Comparison of ENCODE assay signal across 22 cellular contexts in the genomic region with DNA sequence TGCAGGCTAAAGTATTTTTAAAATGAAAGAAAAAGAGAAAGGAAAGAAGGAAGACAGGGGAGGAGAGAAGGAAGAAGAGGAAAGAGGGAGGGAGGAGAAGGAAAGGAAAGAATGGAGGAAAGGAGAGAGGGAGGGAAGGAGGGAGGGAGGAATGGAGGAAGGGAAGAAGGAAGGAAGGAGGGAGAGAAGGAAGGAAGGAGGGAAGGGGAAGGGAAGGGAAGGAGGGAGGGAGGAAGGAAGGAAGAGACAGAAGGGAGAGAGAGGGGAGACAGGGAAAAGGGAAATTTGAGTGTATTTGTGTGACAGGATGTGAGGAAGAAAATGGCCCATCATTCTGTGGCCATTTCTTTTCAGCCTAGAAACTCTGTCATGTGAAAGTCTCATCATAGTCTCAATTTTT. TPM values are rescaled to one million over a fixed set of nuclear protein-coding genes. Genes with fewer than 3 reads are reported as not detected.
DNase-seq lines count a peak whose midpoint lies in the region; ATAC-seq, FAIRE-seq and TF ChIP-seq lines count a peak whose summit lies in the region.
"Had no signal": no experiment of that assay in that cellular context is flagged by ENCODE, and none has a peak within 500 bp of the region (broad histone marks: within the 10 kb centered on the region; RNA-seq: fewer than 3 reads in every experiment).

No MANE protein-coding gene starts in this region.

- H3K27me3 ChIP-seq in HepG2 (ENCODE audit: control insufficient read depth in 1 of 2, insufficient read depth in 2 of 2, low read length in 2 of 2) (no peaks in the 10 kb centered on the region), right lobe of liver (no peaks in the 10 kb centered on the region), K562 (ENCODE audit: control insufficient read depth in 2 of 2, insufficient read depth in 2 of 2, low read length in 2 of 2) (no peaks in the 10 kb centered on the region), brain microvascular endothelial cell (replicated peaks) (no peaks in the 10 kb centered on the region)

- peak overlapping the region; percentile 84 for H3K27ac Mint-ChIP-seq in nephron progenitor cell
- H3K27ac Mint-ChIP-seq: CD14-positive monocyte; CD8-positive, alpha-beta T cell had no signal

- H3K36me3 ChIP-seq in HepG2 (replicated peaks in 1 of 2; ENCODE audit: control insufficient read depth in 1 of 2, insufficient read depth in 2 of 2, low read length in 2 of 2): no peaks in the 10 kb centered on the region
- H3K36me3 ChIP-seq in right lobe of liver: no peaks in the 10 kb centered on the region
- no peaks in the 10 kb centered on the region for H3K36me3 ChIP-seq in K562 (ENCODE audit: control insufficient read depth, insufficient read depth, low read length)
- H3K36me3 ChIP-seq in brain microvascular endothelial cell (replicated peaks): no peaks in the 10 kb centered on the region
- H3K36me3 ChIP-seq: HAP-1 had no signal

- H3K4me1 Mint-ChIP-seq in nephron progenitor cell: peaks cover 47% of the 10 kb centered on the region

- TF ChIP-seq POLR2A in HepG2 (IDR thresholded peaks at IDR 0.05; ENCODE audit: insufficient read depth in 1 of 2, low read depth in 2 of 2, low read length in 2 of 2) (no peak), right lobe of liver (IDR thresholded peaks at IDR 0.05) (no peak), K562 (conservative IDR thresholded peaks at IDR 0.05) (no peak)

- TF ChIP-seq RAD21 in HepG2 (CRISPR knock-in tag; IDR thresholded peaks at IDR 0.05): no peak
- no peak for TF ChIP-seq RAD21 in K562 (CRISPR knock-in tag; conservative IDR thresholded peaks at IDR 0.05 in 1 of 2, IDR thresholded peaks at IDR 0.05 in 1 of 2)

- no peaks in the 10 kb centered on the region for H4K20me1 ChIP-seq in HepG2 (ENCODE audit: insufficient read depth, low read length)
- H4K20me1 ChIP-seq in K562 (replicated peaks; ENCODE audit: control insufficient read depth, insufficient read depth, low read length): no peaks in the 10 kb centered on the region

- no peak for DNase-seq in HepG2 (ENCODE audit: low spot score)
- DNase-seq in right lobe of liver: no peak
- no peak for DNase-seq in K562 (ENCODE audit: extremely low read depth in 1 of 4, low spot score in 3 of 4)
- DNase-seq in nephron progenitor cell: no peak
- DNase-seq in brain microvascular endothelial cell: no peak
- DNase-seq in activated effector memory CD4-positive, alpha-beta T cell treated with anti-CD3 and anti-CD28 coated beads, Interleukin-2, amount 50 U/mL, for 16 hours: no peak
- DNase-seq: CD8-positive, alpha-beta T cell; COR-L47; DMS153; DMS79 treated with DMSO at 0.1 percent for 48 hours; EL; HFFc6 had no signal

- TF ChIP-seq EP300 in HepG2 (IDR thresholded peaks at IDR 0.05; ENCODE audit: low read depth in 2 of 2, low read length in 2 of 2) (no peak), HepG2 (CRISPR knock-in tag; IDR thresholded peaks at IDR 0.05; ENCODE audit: borderline replicate concordance) (no peak), K562 (IDR thresholded peaks at IDR 0.05; ENCODE audit: low read length) (no peak)

- H3K9me3 ChIP-seq in HepG2 (ENCODE audit: low read length) (no peaks in the 10 kb centered on the region), right lobe of liver (no peaks in the 10 kb centered on the region), K562 (replicated peaks; ENCODE audit: control insufficient read depth, insufficient read depth, low read depth, low read length) (no peaks in the 10 kb centered on the region)
- H3K9me3 ChIP-seq: HAP-1 had no signal

- peaks cover 3% of the 10 kb centered on the region for H3K27me3 Mint-ChIP-seq in nephron progenitor cell (ENCODE audit: low read depth, poor library complexity)

- POLR2A ChIA-PET in HepG2 (lab: Yijun Ruan, JAX) (no interaction called here), K562 (lab: Yijun Ruan, JAX) (no interaction called here)

- no peak overlapping the region for H3K27ac ChIP-seq in HepG2 (ENCODE audit: extremely low read length, insufficient read depth, low read length)
- H3K27ac ChIP-seq in right lobe of liver: no peak overlapping the region
- H3K27ac ChIP-seq in K562 (ENCODE audit: extremely low read depth, low read depth, low read length): no peak overlapping the region
- no peak overlapping the region for H3K27ac ChIP-seq in brain microvascular endothelial cell

- FAIRE-seq in HepG2 (lab: Jason Lieb, UNC) (no peak), K562 (lab: Jason Lieb, UNC) (no peak)
- FAIRE-seq: A204.1, D721Med, G401.6, GM12891, GM19239, H1, HTR-8/SVneo had no signal

- ATAC-seq in HepG2 (no peak), right lobe of liver (no peak), K562 (no peak), GM19397 (IDR thresholded peaks at IDR 0.05; ENCODE audit: unreplicated experiment) (no peak)
- ATAC-seq: CD8-positive, alpha-beta T cell had no signal

- H3K9ac ChIP-seq in HepG2 (ENCODE audit: insufficient read depth, low read depth, low read length): no peak overlapping the region
- H3K9ac ChIP-seq in K562 (ENCODE audit: insufficient read depth in 1 of 2, low read depth in 2 of 2, low read length in 2 of 2): no peak overlapping the region

- in situ Hi-C loops in HepG2 (cut with HindIII; ENCODE audit: extremely low pct_ligation_motif_present, low pct_unique_long_range_greater_than_20kb) (no loop called here), K562 (cut with MboI) (no loop called here), brain microvascular endothelial cell (cut with HindIII; ENCODE audit: low pct_ligation_motif_present, low sequenced_read_pairs) (no loop called here)

- CTCF ChIA-PET in HepG2 (lab: Yijun Ruan, JAX; ENCODE audit: low intra/inter-chr PET ratio, low total read pairs) (no interaction called here), K562 (lab: Yijun Ruan, JAX; ENCODE audit: low intra/inter-chr PET ratio) (no interaction called here)

- H3K4me3 Mint-ChIP-seq in nephron progenitor cell: no peak overlapping the region
- H3K4me3 Mint-ChIP-seq: CD14-positive monocyte; CD8-positive, alpha-beta T cell; HFFc6 had no signal

- BruUV-seq in HepG2 (replicated peaks; lab: Mats Ljungman, UMichigan) (no TSS peak), K562 (replicated peaks; lab: Mats Ljungman, UMichigan) (no TSS peak)

- H3K36me3 Mint-ChIP-seq in nephron progenitor cell (ENCODE audit: low read depth): no peaks in the 10 kb centered on the region
- H3K36me3 Mint-ChIP-seq: CD14-positive monocyte; CD8-positive, alpha-beta T cell had no signal

- intact Hi-C loops in HepG2 (cut with micrococcal nuclease; ENCODE audit: unreplicated experiment) (no loop called here), right lobe of liver (cut with DNase I) (no loop called here), K562 (cut with micrococcal nuclease) (no loop called here)

- H3K9me1 ChIP-seq in K562 (ENCODE audit: control insufficient read depth, insufficient read depth, low read length): no peaks in the 10 kb centered on the region

- H3K4me2 ChIP-seq in HepG2 (ENCODE audit: low read depth, low read length) (no peak overlapping the region), K562 (ENCODE audit: insufficient read depth, low read length) (no peak overlapping the region)

- no peaks in the 10 kb centered on the region for H3K4me1 ChIP-seq in HepG2 (ENCODE audit: insufficient read depth, low read length)
- H3K4me1 ChIP-seq in right lobe of liver: no peaks in the 10 kb centered on the region
- H3K4me1 ChIP-seq in K562 (replicated peaks in 1 of 2; ENCODE audit: control insufficient read depth in 2 of 2, insufficient read depth in 2 of 2, low read length in 2 of 2): no peaks in the 10 kb centered on the region; a peak in 2 of 5 replicates
- H3K4me1 ChIP-seq: HAP-1 had no signal

- TF ChIP-seq CTCF in HepG2 (CRISPR knock-in tag; IDR thresholded peaks at IDR 0.05): no peak
- TF ChIP-seq CTCF in right lobe of liver (IDR thresholded peaks at IDR 0.05): no peak
- no peak for TF ChIP-seq CTCF in K562 (IDR thresholded peaks at IDR 0.05 in 2 of 3, conservative IDR thresholded peaks at IDR 0.05 in 1 of 3; ENCODE audit: insufficient read depth in 2 of 3, low read depth in 1 of 3, low read length in 3 of 3)
- no peak for TF ChIP-seq CTCF in nephron progenitor cell (IDR thresholded peaks at IDR 0.05)
- no peak for TF ChIP-seq CTCF in brain microvascular endothelial cell (IDR thresholded peaks at IDR 0.05; ENCODE audit: low read depth, low read length, missing control alignments)

- H3K9me3 Mint-ChIP-seq in nephron progenitor cell: peaks cover 37% of the 10 kb centered on the region
- H3K9me3 Mint-ChIP-seq: CD8-positive, alpha-beta T cell; HFFc6 had no signal

- H2AFZ ChIP-seq in HepG2 (ENCODE audit: low read length) (no peak overlapping the region), K562 (ENCODE audit: low read depth, low read length) (no peak overlapping the region)

- H3K79me2 ChIP-seq in HepG2 (ENCODE audit: insufficient read depth, low read length): no peaks in the 10 kb centered on the region
- no peaks in the 10 kb centered on the region for H3K79me2 ChIP-seq in K562 (ENCODE audit: control insufficient read depth, insufficient read depth, low read length)

- H3K4me3 ChIP-seq in HepG2 (replicated peaks in 1 of 3; ENCODE audit: insufficient read depth in 1 of 3, low read depth in 2 of 3, low read length in 3 of 3) (no peak overlapping the region), right lobe of liver (no peak overlapping the region), K562 (no peak overlapping the region), brain microvascular endothelial cell (ENCODE audit: low read depth, low read length) (no peak overlapping the region)
- H3K4me3 ChIP-seq: HAP-1 had no signal

RNA-seq across cellular contexts. Expression of a gene that starts 14.9 kb away (rescaled TPM):
- total RNA-seq in HepG2 (2016; rRNA removed; fragmentation: Illumina TruSeq; extraction: Trizol): 0.40 and 0.69 TPM in 2 replicates
- not detected in 2 replicates for total RNA-seq in HepG2 (2016; cell fraction: cytosol; rRNA removed; fragmentation: Illumina TruSeq; extraction: Trizol; ENCODE audit: low read depth)
- total RNA-seq in HepG2 (2016; cell fraction: insoluble cytoplasmic fraction; rRNA removed; fragmentation: Illumina TruSeq; extraction: Trizol): 0.48 TPM in 1 of 2 replicates, not detected in the other
- total RNA-seq in HepG2 (2016; cell fraction: membrane; rRNA removed; fragmentation: Illumina TruSeq; extraction: Trizol): not detected in 2 replicates
- total RNA-seq in HepG2 (2016; cell fraction: nucleus; rRNA removed; fragmentation: Illumina TruSeq; extraction: Trizol): 0.44 and 0.87 TPM in 2 replicates
- polyA plus RNA-seq in HepG2 (2011; rRNA removed): 2.7 and 3.2 TPM in 2 replicates
- polyA plus RNA-seq in HepG2 (2011; cell fraction: cytosol; rRNA removed): 1.9 and 2.8 TPM in 2 replicates
- polyA plus RNA-seq in HepG2 (2011; cell fraction: nucleus; rRNA removed): 0.55 and 1.2 TPM in 2 replicates
- polyA plus RNA-seq in HepG2 (2012): 1.3 and 2.7 TPM in 2 replicates
- not detected in 2 replicates for polyA plus RNA-seq in HepG2 (2016; cell fraction: cytosol; fragmentation: Illumina TruSeq; extraction: Trizol; ENCODE audit: low read depth)
- polyA plus RNA-seq in HepG2 (2016; cell fraction: insoluble cytoplasmic fraction; fragmentation: Illumina TruSeq; extraction: Trizol; ENCODE audit: low read depth): 0.22 and 0.28 TPM in 2 replicates
- polyA plus RNA-seq in HepG2 (2016; cell fraction: membrane; fragmentation: Illumina TruSeq; extraction: Trizol; ENCODE audit: low read depth): not detected in 2 replicates
- 0.97 TPM in 1 of 2 replicates, not detected in the other for polyA plus RNA-seq in HepG2 (2016; cell fraction: nucleus; fragmentation: Illumina TruSeq; extraction: Trizol; ENCODE audit: insufficient read depth, low read depth)
- 2.1 and 2.4 TPM in 2 replicates for polyA minus RNA-seq in HepG2 (2011; rRNA and poly(A)+ RNA removed; ENCODE audit: low replicate concordance)
- 0.89 TPM in 1 of 2 replicates, not detected in the other for polyA minus RNA-seq in HepG2 (2011; cell fraction: cytosol; rRNA and poly(A)+ RNA removed)
- not detected in 2 replicates for polyA minus RNA-seq in HepG2 (2011; cell fraction: nucleus; rRNA and poly(A)+ RNA removed)
- total RNA-seq in right lobe of liver: not detected
- total RNA-seq in K562 (2011; cell fraction: chromatin; rRNA removed; ENCODE audit: low replicate concordance): 0.81 and 2.1 TPM in 2 replicates
- 1.3 and 3.0 TPM in 2 replicates for total RNA-seq in K562 (2011; cell fraction: nucleolus; rRNA removed)
- total RNA-seq in K562 (2011; cell fraction: nucleoplasm; rRNA removed): 1.3 TPM in 1 of 2 replicates, not detected in the other
- 1.3 and 2.2 TPM in 2 replicates for total RNA-seq in K562 (2014; rRNA removed)
- total RNA-seq in K562 (2014; rRNA removed; fragmentation: Illumina TruSeq; extraction: Trizol): 1.9 and 2.8 TPM in 2 replicates
- 1.7 and 1.9 TPM in 2 replicates for total RNA-seq in K562 (2015; rRNA removed; fragmentation: Illumina TruSeq; extraction: Trizol)
- total RNA-seq in K562 (2021): 1.00 and 1.3 TPM in 2 replicates
- polyA plus RNA-seq in K562 (2011; rRNA removed): 0.42 and 1.2 TPM in 2 replicates
- polyA plus RNA-seq in K562 (2011; cell fraction: cytosol; rRNA removed): 0.49 and 1.4 TPM in 2 replicates
- polyA plus RNA-seq in K562 (2011; cell fraction: nucleus; rRNA removed): 0.22 TPM in 1 of 2 replicates, not detected in the other
- polyA plus RNA-seq in K562 (2012): 1.2 and 3.8 TPM in 2 replicates
- 2.4 and 2.5 TPM in 2 replicates for polyA plus RNA-seq in K562 (2014; fragmentation: Illumina TruSeq; extraction: Trizol)
- polyA plus RNA-seq in K562 (2014; fragmentation: Nextera tagmentation; extraction: Ambion mirVana): 1 to 10 TPM; 8.6 to 9.1 TPM
- polyA plus RNA-seq in K562 (2014; rRNA removed): 0.82 and 1.6 TPM in 2 replicates
- 0.21 and 0.42 TPM in 2 replicates for polyA minus RNA-seq in K562 (2011; rRNA and poly(A)+ RNA removed)
- not detected in 2 replicates for polyA minus RNA-seq in K562 (2011; cell fraction: cytosol; rRNA and poly(A)+ RNA removed)
- polyA minus RNA-seq in K562 (2011; cell fraction: nucleus; rRNA and poly(A)+ RNA removed): not detected in 2 replicates
- total RNA-seq: CD8-positive, alpha-beta T cell; H1 had no signal
- polyA plus RNA-seq: CD14-positive monocyte had no signal
